ENCODE assay signal across 37 cellular contexts in the genomic region with DNA sequence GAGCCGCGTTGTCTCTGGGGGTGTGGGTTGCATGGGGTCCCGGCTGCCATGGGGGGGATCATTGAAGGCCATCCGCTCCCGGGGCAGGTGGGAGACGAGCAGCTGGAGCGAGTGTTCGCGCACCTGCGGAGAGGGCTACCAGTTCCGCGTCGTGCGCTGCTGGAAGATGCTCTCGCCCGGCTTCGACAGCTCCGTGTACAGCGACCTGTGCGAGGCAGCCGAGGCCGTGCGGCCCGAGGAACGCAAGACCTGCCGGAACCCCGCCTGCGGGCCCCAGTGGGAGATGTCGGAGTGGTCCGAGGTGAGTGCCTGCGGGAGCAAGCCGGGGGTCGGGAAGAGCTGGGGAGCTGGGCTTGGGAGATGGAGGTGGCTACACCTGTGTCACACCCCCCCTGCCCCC. TPM values are rescaled to one million over a fixed set of nuclear protein-coding genes. Genes with fewer than 3 reads are reported as not detected.
"Had no signal": no experiment of that assay in that cellular context is flagged by ENCODE, and none has a peak within 500 bp of the region (broad histone marks: within the 10 kb centered on the region; RNA-seq: fewer than 3 reads in every experiment).

No MANE protein-coding gene starts in this region.

- H3K9me3 Mint-ChIP-seq: activated B cell treated with CpG ODN at 0.5 μM for 24 hours; activated CD4-positive, alpha-beta memory T cell treated with anti-CD3 and anti-CD28 coated beads for 36 hours; activated CD4-positive, alpha-beta T cell treated with anti-CD3 and anti-CD28 coated beads, Interleukin-2, amount 10 ng/mL, durations not matched to agents 24 days and 14 days; activated CD8-positive, alpha-beta T cell treated with anti-CD3 and anti-CD28 coated beads for 36 hours; activated naive CD4-positive, alpha-beta T cell treated with anti-CD3 and anti-CD28 coated beads, Interleukin-2, amount 10 ng/mL, durations not matched to agents 7 days and 5 days; activated naive CD4-positive, alpha-beta T cell treated with anti-CD3 and anti-CD28 coated beads, Interleukin-2, amount 50 U/mL, for 72 hours; activated naive CD8-positive, alpha-beta T cell treated with anti-CD3 and anti-CD28 coated beads for 36 hours; activated T-cell treated with anti-CD3 and anti-CD28 coated beads, Interleukin-2, amount 50 U/mL, for 4 hours; activated T-cell treated with anti-CD3 and anti-CD28 coated beads, Interleukin-2, amount 50 U/mL, for 72 hours; activated T-helper 1 cell treated with anti-CD3 and anti-CD28 coated beads, Interleukin-12 subunit alpha, Interleukin-12 subunit beta, Interleukin-2, Interleukin-4 antibody, amounts not matched to agents 30 ng/mL and 10 ng/mL and 1 ng/mL, durations not matched to agents 14 hours and 24 hours and 36 hours; activated T-helper 17 cell treated with anti-CD3 and anti-CD28 coated beads, Interleukin-2, amount 50 U/mL, for 72 hours; T-helper 1 cell treated with Interleukin-12 subunit alpha and Interleukin-12 subunit beta and Interleukin-4 antibody, amounts not matched to agents 30 μg/mL and 1 μg/mL, for 36 hours; T-helper 2 cell treated with Interferon-gamma antibody and Interleukin-4, amounts not matched to agents 5 μg/mL and 100 μg/mL, for 36 hours had no signal

- H3K36me3 ChIP-seq: adrenal gland, brain microvascular endothelial cell, breast epithelium had no signal

- H3K27me3 ChIP-seq: adrenal gland, body of pancreas had no signal

- H3K4me3 Mint-ChIP-seq: activated B cell treated with CpG ODN at 0.5 μM for 24 hours; activated CD4-positive, alpha-beta memory T cell treated with anti-CD3 and anti-CD28 coated beads for 36 hours; activated CD4-positive, alpha-beta T cell treated with anti-CD3 and anti-CD28 coated beads, Interleukin-2, amount 10 ng/mL, durations not matched to agents 24 days and 14 days; activated CD8-positive, alpha-beta T cell treated with anti-CD3 and anti-CD28 coated beads for 36 hours; activated naive CD4-positive, alpha-beta T cell treated with anti-CD3 and anti-CD28 coated beads, Interleukin-2, amount 10 ng/mL, durations not matched to agents 7 days and 5 days; activated naive CD8-positive, alpha-beta T cell treated with anti-CD3 and anti-CD28 coated beads for 36 hours; activated T-cell treated with anti-CD3 and anti-CD28 coated beads, Interleukin-2, amount 50 U/mL, for 4 hours; activated T-cell treated with anti-CD3 and anti-CD28 coated beads, Interleukin-2, amount 50 U/mL, for 72 hours; activated T-helper 1 cell treated with anti-CD3 and anti-CD28 coated beads, Interleukin-12 subunit alpha, Interleukin-12 subunit beta, Interleukin-2, Interleukin-4 antibody, amounts not matched to agents 30 ng/mL and 10 ng/mL and 1 ng/mL, durations not matched to agents 14 hours and 24 hours and 36 hours; activated T-helper 17 cell treated with anti-CD3 and anti-CD28 coated beads, Interleukin-2, amount 50 U/mL, for 72 hours; T-helper 1 cell treated with Interleukin-12 subunit alpha and Interleukin-12 subunit beta and Interleukin-4 antibody, amounts not matched to agents 30 μg/mL and 1 μg/mL, for 36 hours; T-helper 2 cell treated with Interferon-gamma antibody and Interleukin-4, amounts not matched to agents 5 μg/mL and 100 μg/mL, for 36 hours had no signal

- H3K27ac Mint-ChIP-seq: activated B cell treated with CpG ODN at 0.5 μM for 24 hours; activated CD4-positive, alpha-beta memory T cell treated with anti-CD3 and anti-CD28 coated beads for 36 hours; activated CD4-positive, alpha-beta T cell treated with anti-CD3 and anti-CD28 coated beads, Interleukin-2, amount 10 ng/mL, durations not matched to agents 24 days and 14 days; activated CD8-positive, alpha-beta T cell treated with anti-CD3 and anti-CD28 coated beads for 36 hours; activated naive CD4-positive, alpha-beta T cell treated with anti-CD3 and anti-CD28 coated beads, Interleukin-2, amount 10 ng/mL, durations not matched to agents 7 days and 5 days; activated naive CD4-positive, alpha-beta T cell treated with anti-CD3 and anti-CD28 coated beads, Interleukin-2, amount 50 U/mL, for 72 hours; activated naive CD8-positive, alpha-beta T cell treated with anti-CD3 and anti-CD28 coated beads for 36 hours; activated T-cell treated with anti-CD3 and anti-CD28 coated beads, Interleukin-2, amount 50 U/mL, for 72 hours; activated T-helper 1 cell treated with anti-CD3 and anti-CD28 coated beads, Interleukin-12 subunit alpha, Interleukin-12 subunit beta, Interleukin-2, Interleukin-4 antibody, amounts not matched to agents 30 ng/mL and 10 ng/mL and 1 ng/mL, durations not matched to agents 14 hours and 24 hours and 36 hours; activated T-helper 17 cell treated with anti-CD3 and anti-CD28 coated beads, Interleukin-2, amount 50 U/mL, for 72 hours; T-helper 1 cell treated with Interleukin-12 subunit alpha and Interleukin-12 subunit beta and Interleukin-4 antibody, amounts not matched to agents 30 μg/mL and 1 μg/mL, for 36 hours; T-helper 2 cell treated with Interferon-gamma antibody and Interleukin-4, amounts not matched to agents 5 μg/mL and 100 μg/mL, for 36 hours had no signal

- H3K27me3 Mint-ChIP-seq: activated CD4-positive, alpha-beta memory T cell treated with anti-CD3 and anti-CD28 coated beads for 36 hours; activated CD4-positive, alpha-beta T cell treated with anti-CD3 and anti-CD28 coated beads, Interleukin-2, amount 10 ng/mL, durations not matched to agents 24 days and 14 days; activated CD8-positive, alpha-beta T cell treated with anti-CD3 and anti-CD28 coated beads for 36 hours; activated naive CD4-positive, alpha-beta T cell treated with anti-CD3 and anti-CD28 coated beads, Interleukin-2, amount 10 ng/mL, durations not matched to agents 7 days and 5 days; activated naive CD8-positive, alpha-beta T cell treated with anti-CD3 and anti-CD28 coated beads for 36 hours; activated T-helper 17 cell treated with anti-CD3 and anti-CD28 coated beads, Interleukin-2, amount 50 U/mL, for 72 hours had no signal

- H3K9me3 ChIP-seq: adrenal gland, body of pancreas, breast epithelium had no signal

- H3K4me3 ChIP-seq: adrenal gland, body of pancreas, breast epithelium had no signal

- H3K4me1 Mint-ChIP-seq: activated CD4-positive, alpha-beta T cell treated with anti-CD3 and anti-CD28 coated beads, Interleukin-2, amount 10 ng/mL, durations not matched to agents 24 days and 14 days; activated naive CD4-positive, alpha-beta T cell treated with anti-CD3 and anti-CD28 coated beads, Interleukin-2, amount 10 ng/mL, durations not matched to agents 7 days and 5 days; activated T-helper 17 cell treated with anti-CD3 and anti-CD28 coated beads, Interleukin-2, amount 50 U/mL, for 72 hours had no signal

- H3K27ac ChIP-seq: adrenal gland, body of pancreas, brain microvascular endothelial cell, breast epithelium, VCaP had no signal

- H3K36me3 Mint-ChIP-seq: activated CD4-positive, alpha-beta memory T cell treated with anti-CD3 and anti-CD28 coated beads for 36 hours; activated naive CD4-positive, alpha-beta T cell treated with anti-CD3 and anti-CD28 coated beads, Interleukin-2, amount 10 ng/mL, durations not matched to agents 7 days and 5 days; activated naive CD4-positive, alpha-beta T cell treated with anti-CD3 and anti-CD28 coated beads, Interleukin-2, amount 50 U/mL, for 72 hours; activated naive CD8-positive, alpha-beta T cell treated with anti-CD3 and anti-CD28 coated beads for 36 hours had no signal

- DNase-seq: activated B cell treated with CpG ODN at 0.5 μM for 24 hours; activated CD4-positive, alpha-beta memory T cell treated with anti-CD3 and anti-CD28 coated beads for 36 hours; activated CD4-positive, alpha-beta T cell treated with anti-CD3 and anti-CD28 coated beads for 4 hours; activated CD4-positive, alpha-beta T cell treated with anti-CD3 and anti-CD28 coated beads, Interleukin-2, amount 10 ng/mL, durations not matched to agents 24 days and 14 days; activated CD4-positive, alpha-beta T cell treated with anti-CD3 and anti-CD28 coated beads, Interleukin-2, amount 50 U/mL, for 1 hour; activated CD4-positive, alpha-beta T cell treated with anti-CD3 and anti-CD28 coated beads, Interleukin-2, amount 50 U/mL, for 4 hours; activated CD4-positive, CD25-positive, alpha-beta regulatory T cell treated with anti-CD3 and anti-CD28 coated beads, Interleukin-2, amount 50 U/mL, for 72 hours; activated CD8-positive, alpha-beta memory T cell treated with anti-CD3 and anti-CD28 coated beads, Interleukin-2, amount 50 U/mL, for 4 hours; activated CD8-positive, alpha-beta T cell treated with anti-CD3 and anti-CD28 coated beads for 36 hours; activated effector memory CD4-positive, alpha-beta T cell treated with anti-CD3 and anti-CD28 coated beads, Interleukin-2, amount 50 U/mL, for 16 hours; activated gamma-delta T cell treated with Interleukin-2 at 50 U/mL for 16 hours; activated naive CD4-positive, alpha-beta T cell; activated naive CD4-positive, alpha-beta T cell treated with anti-CD3 and anti-CD28 coated beads, Interleukin-2, amount 10 ng/mL, durations not matched to agents 7 days and 5 days; activated naive CD8-positive, alpha-beta T cell treated with anti-CD3 and anti-CD28 coated beads for 36 hours; activated T-cell treated with anti-CD3 and anti-CD28 coated beads for 4 hours; activated T-cell treated with anti-CD3 and anti-CD28 coated beads, Interleukin-2, amount 50 U/mL, for 1 hour; activated T-cell treated with anti-CD3 and anti-CD28 coated beads, Interleukin-2, amount 50 U/mL, for 4 hours; activated T-cell treated with anti-CD3 and anti-CD28 coated beads, Interleukin-2, amount 50 U/mL, for 72 hours; adrenal gland; amniotic stem cell; aorta; body of pancreas; brain microvascular endothelial cell; central memory CD4-positive, alpha-beta T cell; T-helper 1 cell; T-helper 2 cell; T-helper 9 cell had no signal

RNA-seq across cellular contexts. Expression of gene ADAMTSL2, which starts 33.7 kb away (rescaled TPM):
- total RNA-seq: activated B cell treated with CpG ODN at 0.5 μM for 24 hours; activated CD4-positive, alpha-beta T cell treated with anti-CD3 and anti-CD28 coated beads, Interleukin-2, amount 10 ng/mL, durations not matched to agents 24 days and 14 days; activated T-helper 1 cell treated with anti-CD3 and anti-CD28 coated beads, Interleukin-12 subunit alpha, Interleukin-12 subunit beta, Interleukin-2, Interleukin-4 antibody, amounts not matched to agents 30 ng/mL and 10 ng/mL and 1 ng/mL, durations not matched to agents 14 hours and 24 hours and 36 hours; activated T-helper 17 cell treated with anti-CD3 and anti-CD28 coated beads, Interleukin-2, amount 50 U/mL, for 72 hours had no signal

RNA-seq across cellular contexts. Expression of gene FAM163B, which starts 41.0 kb away (rescaled TPM):
- total RNA-seq: activated B cell treated with CpG ODN at 0.5 μM for 24 hours; activated CD4-positive, alpha-beta memory T cell treated with anti-CD3 and anti-CD28 coated beads for 36 hours; activated CD4-positive, alpha-beta T cell treated with anti-CD3 and anti-CD28 coated beads, Interleukin-2, amount 10 ng/mL, durations not matched to agents 24 days and 14 days; activated CD8-positive, alpha-beta memory T cell treated with anti-CD3 and anti-CD28 coated beads for 36 hours; activated CD8-positive, alpha-beta T cell treated with anti-CD3 and anti-CD28 coated beads for 36 hours; activated naive CD4-positive, alpha-beta T cell treated with anti-CD3 and anti-CD28 coated beads, Interleukin-2, amount 50 U/mL, for 72 hours; activated naive CD8-positive, alpha-beta T cell treated with anti-CD3 and anti-CD28 coated beads for 36 hours; activated T-cell treated with anti-CD3 and anti-CD28 coated beads, Interleukin-2, amount 50 U/mL, for 4 hours; activated T-cell treated with anti-CD3 and anti-CD28 coated beads, Interleukin-2, amount 50 U/mL, for 72 hours; activated T-helper 1 cell treated with anti-CD3 and anti-CD28 coated beads, Interleukin-12 subunit alpha, Interleukin-12 subunit beta, Interleukin-2, Interleukin-4 antibody, amounts not matched to agents 30 ng/mL and 10 ng/mL and 1 ng/mL, durations not matched to agents 14 hours and 24 hours and 36 hours; activated T-helper 17 cell treated with anti-CD3 and anti-CD28 coated beads, Interleukin-2, amount 50 U/mL, for 72 hours; aorta; astrocyte; breast epithelium; cardiac septum had no signal
- polyA plus RNA-seq: aorta had no signal

RNA-seq across cellular contexts. Expression of gene MYMK, which starts 43.4 kb away (rescaled TPM):
- total RNA-seq: activated B cell treated with CpG ODN at 0.5 μM for 24 hours; activated CD4-positive, alpha-beta memory T cell treated with anti-CD3 and anti-CD28 coated beads for 36 hours; activated CD4-positive, alpha-beta T cell treated with anti-CD3 and anti-CD28 coated beads, Interleukin-2, amount 10 ng/mL, durations not matched to agents 24 days and 14 days; activated CD8-positive, alpha-beta memory T cell treated with anti-CD3 and anti-CD28 coated beads for 36 hours; activated CD8-positive, alpha-beta T cell treated with anti-CD3 and anti-CD28 coated beads for 36 hours; activated naive CD4-positive, alpha-beta T cell treated with anti-CD3 and anti-CD28 coated beads, Interleukin-2, amount 50 U/mL, for 72 hours; activated naive CD8-positive, alpha-beta T cell treated with anti-CD3 and anti-CD28 coated beads for 36 hours; activated T-cell treated with anti-CD3 and anti-CD28 coated beads, Interleukin-2, amount 50 U/mL, for 4 hours; activated T-cell treated with anti-CD3 and anti-CD28 coated beads, Interleukin-2, amount 50 U/mL, for 72 hours; activated T-helper 1 cell treated with anti-CD3 and anti-CD28 coated beads, Interleukin-12 subunit alpha, Interleukin-12 subunit beta, Interleukin-2, Interleukin-4 antibody, amounts not matched to agents 30 ng/mL and 10 ng/mL and 1 ng/mL, durations not matched to agents 14 hours and 24 hours and 36 hours; activated T-helper 17 cell treated with anti-CD3 and anti-CD28 coated beads, Interleukin-2, amount 50 U/mL, for 72 hours; adrenal gland; aorta; astrocyte; body of pancreas; breast epithelium; cardiac septum had no signal
- polyA plus RNA-seq: adrenal gland, aorta had no signal
